In genomic region chr1:8815582-8816285, GRCh38 we compare ENCODE assay signal across 8 cellular contexts. TPM values are rescaled to one million over a fixed set of nuclear protein-coding genes. Genes with fewer than 3 reads are reported as not detected.
DNase-seq lines count a peak whose midpoint lies in the region; ATAC-seq and TF ChIP-seq lines count a peak whose summit lies in the region.

No MANE protein-coding gene starts in this region.

- H3K9me3 ChIP-seq in OCI-LY1 (ENCODE audit: low read length) = no peaks in the 10 kb centered on the region
- H3K9me3 ChIP-seq in duodenal mucosa (ENCODE audit: control insufficient read depth in 1 of 2, low read length in 2 of 2) = no peaks in the 10 kb centered on the region
- no peaks in the 10 kb centered on the region for H3K9me3 ChIP-seq in naive thymus-derived CD4-positive, alpha-beta T cell (ENCODE audit: control insufficient read depth in 2 of 3, low read length in 3 of 3)

- H3K36me3 ChIP-seq in OCI-LY1 (ENCODE audit: insufficient read depth, low read length) = no peaks in the 10 kb centered on the region
- H3K36me3 ChIP-seq in duodenal mucosa (ENCODE audit: control insufficient read depth in 1 of 2, insufficient read depth in 2 of 2, low read length in 2 of 2) = no peaks in the 10 kb centered on the region
- peaks cover 0 to 4% (median 0%) of the 10 kb centered on the region in 3 experiments for H3K36me3 ChIP-seq in naive thymus-derived CD4-positive, alpha-beta T cell (ENCODE audit: control insufficient read depth in 2 of 3, insufficient read depth in 3 of 3, low read length in 3 of 3)

- H3K27me3 ChIP-seq in OCI-LY1 (ENCODE audit: insufficient read depth, low read length) (no peaks in the 10 kb centered on the region), duodenal mucosa (ENCODE audit: control insufficient read depth in 1 of 2, insufficient read depth in 2 of 2, low read length in 2 of 2) (no peaks in the 10 kb centered on the region)
- H3K27me3 ChIP-seq in naive thymus-derived CD4-positive, alpha-beta T cell (ENCODE audit: control insufficient read depth in 2 of 2, insufficient read depth in 2 of 2, low read length in 2 of 2) = no peaks in the 10 kb centered on the region

- H3K9me2 ChIP-seq in OCI-LY1 (ENCODE audit: low read depth, low read length) = no peaks in the 10 kb centered on the region

- peak overlapping the region; percentile 81 for H3K27ac Mint-ChIP-seq in activated CD4-positive, alpha-beta T cell treated with anti-CD3 and anti-CD28 coated beads for 36 hours
- peak overlapping the region; percentile 80 to 97 (median 90) for H3K27ac Mint-ChIP-seq in naive thymus-derived CD4-positive, alpha-beta T cell

- peak overlapping the region; percentile 77 for H3K4me3 Mint-ChIP-seq in activated CD4-positive, alpha-beta T cell treated with anti-CD3 and anti-CD28 coated beads for 36 hours
- H3K4me3 Mint-ChIP-seq in naive thymus-derived CD4-positive, alpha-beta T cell = peak overlapping the region; percentile 82 to 99 (median 92)

- H3K27ac ChIP-seq in OCI-LY1 (ENCODE audit: low read depth, low read length, poor library complexity, severe bottlenecking) (no peak overlapping the region), duodenal mucosa (ENCODE audit: low read depth, low read length) (peak overlapping the region; percentile 2)
- peak overlapping the region; percentile 96 for H3K27ac ChIP-seq in naive thymus-derived CD4-positive, alpha-beta T cell (ENCODE audit: low read depth, low read length)

- no peaks in the 10 kb centered on the region for H3K79me2 ChIP-seq in OCI-LY1 (ENCODE audit: insufficient read depth, low read length)

- intact Hi-C loops in activated CD4-positive, alpha-beta T cell treated with anti-CD3 and anti-CD28 coated beads for 36 hours (cut with DNase I, micrococcal nuclease) = loop anchor here (2.0 to 5.0 kb wide), 5 partner anchors 37 to 853 kb away; partner anchors contain the start of genes GPR157 (in 1 of the 2) and PARK7 (in 1 of the 2)
- intact Hi-C loops in naive thymus-derived CD4-positive, alpha-beta T cell (cut with micrococcal nuclease) = loop anchor here (2.0 to 10.0 kb wide), 5 partner anchors 63 to 1041 kb away; partner anchors contain the start of genes ENO1 (in 1 of the 2), GPR157 (in 1 of the 2) and VAMP3 (in 1 of the 2)

- no peak for ATAC-seq in activated CD4-positive, alpha-beta T cell treated with anti-CD3 and anti-CD28 coated beads for 36 hours
- no peak for ATAC-seq in naive thymus-derived CD4-positive, alpha-beta T cell
- no peak for ATAC-seq in HG03439 (IDR thresholded peaks at IDR 0.05; ENCODE audit: unreplicated experiment)
- no peak for ATAC-seq in HG03460 (IDR thresholded peaks at IDR 0.05; ENCODE audit: unreplicated experiment)

- POLR2A ChIA-PET in activated CD4-positive, alpha-beta T cell treated with anti-CD3 and anti-CD28 coated beads for 36 hours (lab: Charles Lee) = no interaction called here
- POLR2A ChIA-PET in naive thymus-derived CD4-positive, alpha-beta T cell (lab: Charles Lee) = interaction anchor here (0.8 to 2.8 kb wide), 6 partner anchors 11 to 289 kb away, joined by 3 to 13 read pairs (median 4); partner anchors contain the start of gene ENO1

- H3K9ac ChIP-seq in OCI-LY1 (ENCODE audit: low read length) (peak overlapping the region; percentile 91; the same call in 1 of the 2 replicates), duodenal mucosa (ENCODE audit: low read depth in 1 of 2, low read length in 2 of 2) (peak overlapping the region in 1 of 2 donors; percentile 95)

- H2AFZ ChIP-seq in OCI-LY1 (ENCODE audit: low read length) = no peak overlapping the region

- CTCF ChIA-PET in activated CD4-positive, alpha-beta T cell treated with anti-CD3 and anti-CD28 coated beads for 36 hours (lab: Charles Lee) = interaction anchor here (0.6 to 1.7 kb wide), 7 partner anchors 14 to 628 kb away, joined by 3 to 5 read pairs (median 4); no protein-coding TSS in a partner anchor
- CTCF ChIA-PET in naive thymus-derived CD4-positive, alpha-beta T cell (lab: Charles Lee) = interaction anchor here (0.6 to 1.7 kb wide), 2 partner anchors 16 to 33 kb away, joined by 3 to 8 read pairs; no protein-coding TSS in a partner anchor

- no peaks in the 10 kb centered on the region for H3F3A ChIP-seq in OCI-LY1 (ENCODE audit: insufficient read depth, low read length)

- no peak for TF ChIP-seq CTCF in OCI-LY1 (IDR thresholded peaks at IDR 0.05; ENCODE audit: low read length)

- H4K20me1 ChIP-seq in OCI-LY1 (ENCODE audit: insufficient read depth, low read length) = no peaks in the 10 kb centered on the region

- peak overlapping the region; percentile 81 for H3K4me2 ChIP-seq in OCI-LY1 (ENCODE audit: low read length)

- H3K4me3 ChIP-seq in OCI-LY1 (ENCODE audit: low read depth, low read length, poor library complexity, severe bottlenecking) (peak overlapping the region; percentile 88), duodenal mucosa (ENCODE audit: low read depth in 1 of 2, low read length in 2 of 2) (peak overlapping the region; percentile 85 to 91)
- H3K4me3 ChIP-seq in naive thymus-derived CD4-positive, alpha-beta T cell (ENCODE audit: low read length) = peak overlapping the region; percentile 96

- no peaks in the 10 kb centered on the region for H3K9me3 Mint-ChIP-seq in activated CD4-positive, alpha-beta T cell treated with anti-CD3 and anti-CD28 coated beads for 36 hours (ENCODE audit: low read depth)
- H3K9me3 Mint-ChIP-seq in naive thymus-derived CD4-positive, alpha-beta T cell = peaks cover 0 to 3% (median 0%) of the 10 kb centered on the region in 11 donors

- H3K27me3 Mint-ChIP-seq in activated CD4-positive, alpha-beta T cell treated with anti-CD3 and anti-CD28 coated beads for 36 hours = peaks cover 2% of the 10 kb centered on the region
- H3K27me3 Mint-ChIP-seq in naive thymus-derived CD4-positive, alpha-beta T cell = peaks cover 0 to 10% (median 0%) of the 10 kb centered on the region in 5 donors

- no peak for DNase-seq in activated CD4-positive, alpha-beta T cell treated with anti-CD3 and anti-CD28 coated beads for 36 hours
- DNase-seq in activated CD4-positive, alpha-beta T cell treated with anti-CD3 and anti-CD28 coated beads for 4 hours = no peak
- DNase-seq in naive thymus-derived CD4-positive, alpha-beta T cell = peak in 5 of 9 donors; percentile 7 to 17 (median 9)
- DNase-seq in A172 (ENCODE audit: low spot score) = no peak

- H3K4me1 Mint-ChIP-seq in activated CD4-positive, alpha-beta T cell treated with anti-CD3 and anti-CD28 coated beads for 36 hours = peaks cover 49% of the 10 kb centered on the region
- peaks cover 26 to 57% (median 48%) of the 10 kb centered on the region in 7 donors for H3K4me1 Mint-ChIP-seq in naive thymus-derived CD4-positive, alpha-beta T cell

- peaks cover 30% of the 10 kb centered on the region for H3K4me1 ChIP-seq in OCI-LY1 (ENCODE audit: insufficient read depth, low read length, severe bottlenecking)
- H3K4me1 ChIP-seq in duodenal mucosa (ENCODE audit: control insufficient read depth in 1 of 2, insufficient read depth in 2 of 2, low read length in 2 of 2) = peaks cover 20 to 36% of the 10 kb centered on the region in 2 donors
- peaks cover 10 to 15% of the 10 kb centered on the region in 2 donors for H3K4me1 ChIP-seq in naive thymus-derived CD4-positive, alpha-beta T cell (ENCODE audit: control insufficient read depth in 2 of 2, insufficient read depth in 2 of 2, low read length in 2 of 2)

- H3K36me3 Mint-ChIP-seq in activated CD4-positive, alpha-beta T cell treated with anti-CD3 and anti-CD28 coated beads for 36 hours (ENCODE audit: low read depth) = no peaks in the 10 kb centered on the region
- H3K36me3 Mint-ChIP-seq in naive thymus-derived CD4-positive, alpha-beta T cell = no peaks in the 10 kb centered on the region

RNA-seq across cellular contexts. Expression of gene RERE, which starts 1.7 kb away (rescaled TPM):
- 10 to 100 TPM; 57.4 to 71.6 TPM for total RNA-seq in activated CD4-positive, alpha-beta T cell treated with anti-CD3 and anti-CD28 coated beads for 36 hours
- total RNA-seq in naive thymus-derived CD4-positive, alpha-beta T cell = 100 to 1,000 TPM in 4 of 5 experiments, 10 to 100 TPM in 1; 75.6 to 114 (median 107) TPM
- 1 to 10 TPM; 7.3 to 9.1 TPM for polyA plus RNA-seq in naive thymus-derived CD4-positive, alpha-beta T cell
- total RNA-seq in A172 (2014; rRNA removed; shearing (Covaris generic)) = 7.0 and 24.3 TPM in 2 replicates

Comparison
In these comparisons a context has a peak if more than half of its experiments do, and no peak if none do; other contexts are left out.
1. DNase-seq: peak in naive thymus-derived CD4-positive, alpha-beta T cell (5 of 9); none in activated CD4-positive, alpha-beta T cell treated with anti-CD3 and anti-CD28 coated beads for 36 hours (single experiment), activated CD4-positive, alpha-beta T cell treated with anti-CD3 and anti-CD28 coated beads for 4 hours (0 of 2) and A172 (single experiment).
2. Peak in every context shown above with its lines, with median percentiles within 50 percentile points of each other: H3K4me3 ChIP-seq.